9 cellular contexts compared by ENCODE assay signal in genomic region chr2:218329027-218329825, GRCh38. TPM values are rescaled to one million over a fixed set of nuclear protein-coding genes. Genes with fewer than 3 reads are reported as not detected.
DNase-seq lines count a peak whose midpoint lies in the region; ATAC-seq and TF ChIP-seq lines count a peak whose summit lies in the region.
"Had no signal": no experiment of that assay in that cellular context is flagged by ENCODE, and none has a peak within 500 bp of the region (broad histone marks: within the 10 kb centered on the region; RNA-seq: fewer than 3 reads in every experiment).

No MANE protein-coding gene starts in this region.

- peak overlapping the region in 1 of 4 donors; percentile 3 for H3K4me3 ChIP-seq in Peyer's patch
- no peak overlapping the region for H3K4me3 ChIP-seq in right atrium auricular region

- peak; percentile 3 for DNase-seq in HEK293T (ENCODE audit: extremely low spot score)
- no peak for DNase-seq in Peyer's patch
- no peak for DNase-seq in stimulated activated effector memory CD8-positive, alpha-beta T cell treated with anti-CD3 and anti-CD28 coated beads, Interleukin-12 subunit alpha, Interleukin-12 subunit beta, amount 100 ng/mL, for 72 hours (ENCODE audit: low spot score in 2 of 2)
- no peak for DNase-seq in NCI-H187 treated with DMSO at 0.1 percent for 48 hours (lab: John Stamatoyannopoulos, UW)
- no peak for DNase-seq in head of caudate nucleus
- DNase-seq in right atrium auricular region (ENCODE audit: low spot score) = no peak
- DNase-seq: MV-4-11 had no signal

- CTCF ChIA-PET in HEK293T (lab: Yijun Ruan, JAX) = no interaction called here

- TF ChIP-seq CTCF in Peyer's patch (IDR thresholded peaks at IDR 0.05) = no peak
- no peak for TF ChIP-seq CTCF in right atrium auricular region (IDR thresholded peaks at IDR 0.05)

- no peaks in the 10 kb centered on the region for H3K9me3 ChIP-seq in Peyer's patch
- no peaks in the 10 kb centered on the region for H3K9me3 ChIP-seq in right atrium auricular region

- H3K4me1 Mint-ChIP-seq in stimulated activated effector memory CD8-positive, alpha-beta T cell treated with anti-CD3 and anti-CD28 coated beads, Interleukin-12 subunit alpha, Interleukin-12 subunit beta, amount 100 ng/mL, for 72 hours = peaks cover 14% of the 10 kb centered on the region

- H3K4me1 ChIP-seq in Peyer's patch = peaks cover 0 to 16% (median 0%) of the 10 kb centered on the region in 4 donors
- peaks cover 0 to 21% of the 10 kb centered on the region in 2 donors for H3K4me1 ChIP-seq in right atrium auricular region

- intact Hi-C loops in head of caudate nucleus (cut with DNase I) = no loop called here

- H3K9me3 Mint-ChIP-seq in stimulated activated effector memory CD8-positive, alpha-beta T cell treated with anti-CD3 and anti-CD28 coated beads, Interleukin-12 subunit alpha, Interleukin-12 subunit beta, amount 100 ng/mL, for 72 hours = no peaks in the 10 kb centered on the region

- ATAC-seq in GM18907 (IDR thresholded peaks at IDR 0.05; ENCODE audit: unreplicated experiment) = peak; percentile 60
- ATAC-seq in stimulated activated effector memory CD8-positive, alpha-beta T cell treated with anti-CD3 and anti-CD28 coated beads, Interleukin-12 subunit alpha, Interleukin-12 subunit beta, amount 100 ng/mL, for 72 hours = peak; percentile 42

- POLR2A ChIA-PET in HEK293T (lab: Yijun Ruan, JAX) = no interaction called here

- no peak overlapping the region for H3K4me3 Mint-ChIP-seq in stimulated activated effector memory CD8-positive, alpha-beta T cell treated with anti-CD3 and anti-CD28 coated beads, Interleukin-12 subunit alpha, Interleukin-12 subunit beta, amount 100 ng/mL, for 72 hours
- H3K4me3 Mint-ChIP-seq: brain had no signal

- H3K27ac ChIP-seq in Peyer's patch (peak overlapping the region in 3 of 4 donors; percentile 16 to 46 (median 31)), right atrium auricular region (no peak overlapping the region)

- TF ChIP-seq POLR2A in Peyer's patch (IDR thresholded peaks at IDR 0.05) = no peak

- H3K27me3 ChIP-seq in Peyer's patch = no peaks in the 10 kb centered on the region
- H3K27me3 ChIP-seq in right atrium auricular region = no peaks in the 10 kb centered on the region

- no peaks in the 10 kb centered on the region for H3K36me3 Mint-ChIP-seq in stimulated activated effector memory CD8-positive, alpha-beta T cell treated with anti-CD3 and anti-CD28 coated beads, Interleukin-12 subunit alpha, Interleukin-12 subunit beta, amount 100 ng/mL, for 72 hours
- H3K36me3 Mint-ChIP-seq: brain had no signal

- H3K36me3 ChIP-seq in Peyer's patch (no peaks in the 10 kb centered on the region), right atrium auricular region (no peaks in the 10 kb centered on the region)

- H3K27ac Mint-ChIP-seq in stimulated activated effector memory CD8-positive, alpha-beta T cell treated with anti-CD3 and anti-CD28 coated beads, Interleukin-12 subunit alpha, Interleukin-12 subunit beta, amount 100 ng/mL, for 72 hours = peak overlapping the region; percentile 65

TF ChIP-seq in HEK293T, 16 proteins besides CTCF, POLR2A, EP300 and RAD21:
- TF ChIP-seq ARNT (IDR thresholded peaks at IDR 0.05) (no peak), SUZ12 (IDR thresholded peaks at IDR 0.05) (no peak), LEF1 (IDR thresholded peaks at IDR 0.05; ENCODE audit: borderline replicate concordance) (no peak), TARDBP (IDR thresholded peaks at IDR 0.05) (no peak), NFRKB (IDR thresholded peaks at IDR 0.05) (no peak), FOXA1 (IDR thresholded peaks at IDR 0.05) (no peak), BHLHE40 (IDR thresholded peaks at IDR 0.05; ENCODE audit: borderline replicate concordance) (no peak), ELF4 (IDR thresholded peaks at IDR 0.05) (no peak), HDGF (IDR thresholded peaks at IDR 0.05; ENCODE audit: borderline replicate concordance) (no peak), CTBP1 (IDR thresholded peaks at IDR 0.05; ENCODE audit: borderline replicate concordance) (no peak), FOXK2 (IDR thresholded peaks at IDR 0.05) (no peak), L3MBTL2 (conservative IDR thresholded peaks at IDR 0.05) (no peak), PKNOX1 (IDR thresholded peaks at IDR 0.05) (no peak), FOXM1 (IDR thresholded peaks at IDR 0.05; ENCODE audit: borderline replicate concordance) (no peak), ZNF384 (IDR thresholded peaks at IDR 0.05) (no peak), SP1 (IDR thresholded peaks at IDR 0.05) (no peak)

RNA-seq across cellular contexts. Expression of gene CATIP, which starts 27.4 kb away (rescaled TPM):
- not detected for total RNA-seq in Peyer's patch
- total RNA-seq in right atrium auricular region = not detected

RNA-seq across cellular contexts. Expression of gene TMBIM1, which starts 36.9 kb away (rescaled TPM):
- total RNA-seq in Peyer's patch = 100 to 1,000 TPM in 3 of 4 donors, 10 to 100 TPM in 1; 97.4 to 431 (median 280) TPM
- 100 to 1,000 TPM in 1 of 2 donors, 10 to 100 TPM in 1; 82.8 to 225 TPM for total RNA-seq in right atrium auricular region

RNA-seq across cellular contexts. Expression of gene SLC11A1, which starts 52.8 kb away (rescaled TPM):
- total RNA-seq in Peyer's patch = 10 to 100 TPM in 2 of 4 donors, 1 to 10 TPM in 2; 2.8 to 21.5 (median 8.6) TPM
- 10 to 100 TPM in 1 of 2 donors, 1 to 10 TPM in 1; 8.7 to 22.1 TPM for total RNA-seq in right atrium auricular region

RNA-seq across cellular contexts. Expression of gene PNKD, which starts 58.9 kb away (rescaled TPM):
- 100 to 1,000 TPM in 1 of 4 donors, 10 to 100 TPM in 3; 63.9 to 690 (median 70.4) TPM for total RNA-seq in Peyer's patch
- total RNA-seq in right atrium auricular region = 10 to 100 TPM; 54.5 to 71.4 TPM

RNA-seq across cellular contexts. Expression of gene AAMP, which starts 59.3 kb away (rescaled TPM):
- total RNA-seq in Peyer's patch = 100 to 1,000 TPM in 3 of 4 donors, 10 to 100 TPM in 1; 91.8 to 151 (median 115) TPM
- total RNA-seq in right atrium auricular region = 10 to 100 TPM; 54.3 to 88.8 TPM

Comparison
In these comparisons a context has a peak if more than half of its experiments do, and no peak if none do; other contexts are left out.
1. H3K27ac ChIP-seq: peak in Peyer's patch (3 of 4); none in right atrium auricular region (0 of 2).